Comparison of ENCODE assay signal across 16 cellular contexts in genomic region chr14:89394920-89395319, GRCh38.
"Had no signal": no experiment of that assay in that cellular context is flagged by ENCODE, and none has a peak within 500 bp of the region (broad histone marks: within the 10 kb centered on the region; RNA-seq: fewer than 3 reads in every experiment).

No MANE protein-coding gene starts in this region.

- DNase-seq: activated CD4-positive, alpha-beta memory T cell treated with anti-CD3 and anti-CD28 coated beads for 36 hours; activated CD4-positive, alpha-beta T cell treated with anti-CD3 and anti-CD28 coated beads for 1 hour; activated gamma-delta T cell; activated T-cell treated with anti-CD3 and anti-CD28 coated beads, Interleukin-2, amount 50 U/mL, for 4 hours; colonic mucosa; effector memory CD8-positive, alpha-beta T cell; naive thymus-derived CD8-positive, alpha-beta T cell; stimulated activated CD4-positive, alpha-beta T cell treated with anti-CD3 and anti-CD28 coated beads, Interleukin-12 subunit alpha, Interleukin-12 subunit beta, amount 100 ng/mL, for 4 hours; SW 1271; tibial artery had no signal

- H3K27ac ChIP-seq: ascending aorta, cardiac muscle cell, colonic mucosa, epithelial cell of prostate, SJSA1, tibial artery had no signal

- H3K9me3 ChIP-seq: ascending aorta, colonic mucosa, SJSA1, tibial artery had no signal

- H3K9me3 Mint-ChIP-seq: activated CD4-positive, alpha-beta memory T cell treated with anti-CD3 and anti-CD28 coated beads for 36 hours; activated T-cell treated with anti-CD3 and anti-CD28 coated beads, Interleukin-2, amount 50 U/mL, for 4 hours; effector memory CD8-positive, alpha-beta T cell; naive thymus-derived CD8-positive, alpha-beta T cell; stimulated activated naive CD8-positive, alpha-beta T cell treated with anti-CD3 and anti-CD28 coated beads, Interleukin-15, Interleukin-2, amounts not matched to agents 100 ng/mL and 50 ng/mL, for 24 hours had no signal

- H3K36me3 ChIP-seq: ascending aorta, cardiac muscle cell, colonic mucosa, SJSA1, tibial artery had no signal

- H3K27me3 ChIP-seq: ascending aorta, cardiac muscle cell, colonic mucosa, SJSA1, tibial artery had no signal

- H3K27me3 Mint-ChIP-seq: activated CD4-positive, alpha-beta memory T cell treated with anti-CD3 and anti-CD28 coated beads for 36 hours; effector memory CD8-positive, alpha-beta T cell; naive thymus-derived CD8-positive, alpha-beta T cell; stimulated activated naive CD8-positive, alpha-beta T cell treated with anti-CD3 and anti-CD28 coated beads, Interleukin-15, Interleukin-2, amounts not matched to agents 100 ng/mL and 50 ng/mL, for 24 hours had no signal

- H3K4me1 ChIP-seq: colonic mucosa, SJSA1 had no signal

- H3K4me3 Mint-ChIP-seq: activated CD4-positive, alpha-beta memory T cell treated with anti-CD3 and anti-CD28 coated beads for 36 hours; activated T-cell treated with anti-CD3 and anti-CD28 coated beads, Interleukin-2, amount 50 U/mL, for 4 hours; effector memory CD8-positive, alpha-beta T cell; stimulated activated naive CD8-positive, alpha-beta T cell treated with anti-CD3 and anti-CD28 coated beads, Interleukin-15, Interleukin-2, amounts not matched to agents 100 ng/mL and 50 ng/mL, for 24 hours had no signal

- H3K27ac Mint-ChIP-seq: activated CD4-positive, alpha-beta memory T cell treated with anti-CD3 and anti-CD28 coated beads for 36 hours had no signal

- H3K36me3 Mint-ChIP-seq: activated CD4-positive, alpha-beta memory T cell treated with anti-CD3 and anti-CD28 coated beads for 36 hours had no signal

- ATAC-seq: activated T-cell treated with anti-CD3 and anti-CD28 coated beads, Interleukin-2, amount 50 U/mL, for 4 hours; effector memory CD8-positive, alpha-beta T cell; naive thymus-derived CD8-positive, alpha-beta T cell had no signal

- H3K4me3 ChIP-seq: ascending aorta, cardiac muscle cell, colonic mucosa, lung, SJSA1, tibial artery had no signal
